In genomic region chr19:55476100-55476775, GRCh38 we compare ENCODE assay signal across 8 cellular contexts. TPM values are rescaled to one million over a fixed set of nuclear protein-coding genes. Genes with fewer than 3 reads are reported as not detected.
DNase-seq lines count a peak whose midpoint lies in the region; ATAC-seq and TF ChIP-seq lines count a peak whose summit lies in the region.

TSS of gene ZNF628 (plus strand) at chr19:55476617. CDS start at chr19:55479911, 3,294 bp downstream.

- H3K4me1 Mint-ChIP-seq in activated CD4-positive, alpha-beta T cell treated with anti-CD3 and anti-CD28 coated beads for 36 hours: peaks cover 32% of the 10 kb centered on the region

- no peak for TF ChIP-seq CTCF in choroid plexus epithelial cell (conservative IDR thresholded peaks at IDR 0.05; ENCODE audit: low read depth, low read length)

- peaks cover 5% of the 10 kb centered on the region for H3K36me3 Mint-ChIP-seq in activated CD4-positive, alpha-beta T cell treated with anti-CD3 and anti-CD28 coated beads for 36 hours (ENCODE audit: low read depth)

- peak within 1 kb of the TSS; percentile 88 for H3K27ac Mint-ChIP-seq in activated CD4-positive, alpha-beta T cell treated with anti-CD3 and anti-CD28 coated beads for 36 hours

- POLR2A ChIA-PET in activated CD4-positive, alpha-beta T cell treated with anti-CD3 and anti-CD28 coated beads for 36 hours (lab: Charles Lee): interaction anchor here (0.5 to 1.6 kb wide), 6 partner anchors 9 to 359 kb away, joined by 3 to 9 read pairs (median 4); partner anchors contain the start of genes ISOC2, NAT14, PPP1R12C and U2AF2

- CTCF ChIA-PET in activated CD4-positive, alpha-beta T cell treated with anti-CD3 and anti-CD28 coated beads for 36 hours (lab: Charles Lee): interaction anchor here (0.6 to 3.0 kb wide), 11 partner anchors 9 to 1028 kb away, joined by 3 to 18 read pairs (median 4); partner anchors contain the start of genes HSPBP1 and RDH13

- DNase-seq in AML-193 (lab: John Stamatoyannopoulos, UW) (peak; percentile 90 to 92), GM19238 (ENCODE audit: insufficient read length, low spot score) (peak; percentile 100), NCI-H510A (lab: John Stamatoyannopoulos, UW) (peak; percentile 97), choroid plexus epithelial cell (ENCODE audit: low read depth) (peak; percentile 99)
- DNase-seq in activated CD4-positive, alpha-beta T cell treated with anti-CD3 and anti-CD28 coated beads for 36 hours: peak; percentile 99
- peak; percentile 94 to 99 (median 97) for DNase-seq in stimulated activated CD4-positive, alpha-beta T cell treated with anti-CD3 and anti-CD28 coated beads, Interleukin-1b, Interleukin-23, amount 100 ng/mL, for 24 hours (ENCODE audit: low read depth in 4 of 4, low spot score in 1 of 4)

- H3K27ac ChIP-seq in layer of hippocampus (ENCODE audit: low read depth, low read length): peak within 1 kb of the TSS; percentile 96

- peak; percentile 90 for ATAC-seq in HG03439 (IDR thresholded peaks at IDR 0.05; ENCODE audit: unreplicated experiment)
- ATAC-seq in activated CD4-positive, alpha-beta T cell treated with anti-CD3 and anti-CD28 coated beads for 36 hours: peak; percentile 96

- no peaks in the 10 kb centered on the region for H3K9me3 Mint-ChIP-seq in activated CD4-positive, alpha-beta T cell treated with anti-CD3 and anti-CD28 coated beads for 36 hours (ENCODE audit: low read depth)

- no peaks in the 10 kb centered on the region for H3K27me3 Mint-ChIP-seq in activated CD4-positive, alpha-beta T cell treated with anti-CD3 and anti-CD28 coated beads for 36 hours

- H3K27me3 ChIP-seq in layer of hippocampus (ENCODE audit: control insufficient read depth, insufficient read depth, low read length): no peaks in the 10 kb centered on the region

- intact Hi-C loops in activated CD4-positive, alpha-beta T cell treated with anti-CD3 and anti-CD28 coated beads for 36 hours (cut with DNase I, micrococcal nuclease): loop anchor here (1.0 to 2.0 kb wide), 20 partner anchors 15 to 1012 kb away; partner anchors contain the start of genes EPN1 (in 1 of the 2), FIZ1 (in 1 of the 2), HSPBP1 (in 1 of the 2) and ISOC2 (in 1 of the 2)

- peak within 1 kb of the TSS; percentile 58 for H3K4me3 ChIP-seq in choroid plexus epithelial cell (ENCODE audit: low read depth, low read length)

- peak within 1 kb of the TSS; percentile 84 for H3K4me3 Mint-ChIP-seq in activated CD4-positive, alpha-beta T cell treated with anti-CD3 and anti-CD28 coated beads for 36 hours

RNA-seq across cellular contexts. Expression of gene ZNF628, which starts in this region (rescaled TPM):
- 1 to 10 TPM; 5.6 to 6.8 TPM for total RNA-seq in activated CD4-positive, alpha-beta T cell treated with anti-CD3 and anti-CD28 coated beads for 36 hours

Comparison
In these comparisons a context has a peak if more than half of its experiments do, and no peak if none do; other contexts are left out.
1. Peak in every context shown above with its lines: DNase-seq, ATAC-seq, H3K4me3 ChIP-seq and H3K27ac ChIP-seq.